Comparison of ENCODE assay signal across 8 cellular contexts in genomic region chr17:56597495-56597990, GRCh38. TPM values are rescaled to one million over a fixed set of nuclear protein-coding genes. Genes with fewer than 3 reads are reported as not detected.
DNase-seq lines count a peak whose midpoint lies in the region; ATAC-seq and TF ChIP-seq lines count a peak whose summit lies in the region.

No MANE protein-coding gene starts in this region.

- H3K27ac Mint-ChIP-seq in Caco-2 (ENCODE audit: unreplicated experiment) (no peak overlapping the region), progenitor cell of endocrine pancreas (no peak overlapping the region)

- H3K27me3 Mint-ChIP-seq in Caco-2 (ENCODE audit: insufficient read depth, unreplicated experiment) (peaks cover 27% of the 10 kb centered on the region), progenitor cell of endocrine pancreas (peaks cover 64% of the 10 kb centered on the region)

- no peak overlapping the region for H3K4me3 ChIP-seq in Caco-2 (ENCODE audit: low read depth, low read length)
- peak overlapping the region; percentile 57 for H3K4me3 ChIP-seq in NB4 (ENCODE audit: low read depth, low read length)
- peak overlapping the region; percentile 71 for H3K4me3 ChIP-seq in coronary artery
- peak overlapping the region in 1 of 4 donors; percentile 17 for H3K4me3 ChIP-seq in transverse colon

- no TSS peak for BruUV-seq in Caco-2 (replicated peaks; lab: Mats Ljungman, UMichigan)

- intact Hi-C loops in Caco-2 (cut with micrococcal nuclease; ENCODE audit: unreplicated experiment) (no loop called here), transverse colon (cut with DNase I; ENCODE audit: low total_unique reads) (loop anchor here (10.0 kb wide), 1 partner anchor 177 kb away; no protein-coding TSS in a partner anchor)

- 0 to 5% methylated on average over 1 to 41 of the region's 41 CpGs for WGBS in transverse colon (ENCODE audit: low coverage in 1 of 2), 2 donors

- POLR2A ChIA-PET in Caco-2 (lab: Charles Lee): interaction anchor here (0.6 kb wide), 1 partner anchor 110 kb away, joined by 4 read pairs; no protein-coding TSS in a partner anchor

- no peaks in the 10 kb centered on the region for H3K4me1 Mint-ChIP-seq in Caco-2 (ENCODE audit: low read depth, unreplicated experiment)
- H3K4me1 Mint-ChIP-seq in progenitor cell of endocrine pancreas (ENCODE audit: low read depth): peaks cover 10% of the 10 kb centered on the region

- in situ Hi-C loops in transverse colon (cut with MboI; ENCODE audit: low pct_ligation_motif_present in 1 of 4, low pct_unique_long_range_greater_than_20kb in 1 of 4, low sequenced_read_pairs in 3 of 4): loop anchor here in 1 of 4 donors (25.0 kb wide), 1 partner anchor 115 kb away; no protein-coding TSS in a partner anchor

- CTCF ChIA-PET in Caco-2 (lab: Charles Lee): interaction anchor here (0.6 kb wide), 1 partner anchor 32 kb away, joined by 5 read pairs; no protein-coding TSS in a partner anchor

- no peaks in the 10 kb centered on the region for H3K36me3 ChIP-seq in Caco-2 (ENCODE audit: control insufficient read depth, insufficient read depth, low read length)
- no peaks in the 10 kb centered on the region for H3K36me3 ChIP-seq in transverse colon

- peaks cover 29% of the 10 kb centered on the region for H3K4me1 ChIP-seq in Caco-2
- peaks cover 14 to 47% (median 40%) of the 10 kb centered on the region in 4 donors for H3K4me1 ChIP-seq in transverse colon

- no peak for TF ChIP-seq EP300 in transverse colon (IDR thresholded peaks at IDR 0.05; ENCODE audit: low read depth)

- no peak for ATAC-seq in HG03280 (IDR thresholded peaks at IDR 0.05; ENCODE audit: unreplicated experiment)
- ATAC-seq in GM19351 (IDR thresholded peaks at IDR 0.05; ENCODE audit: unreplicated experiment): no peak

- no peak for TF ChIP-seq CTCF in Caco-2 (IDR thresholded peaks at IDR 0.05; ENCODE audit: insufficient read depth in 1 of 2, low read depth in 1 of 2, low read length in 1 of 2, severe bottlenecking in 1 of 2, unreplicated experiment in 1 of 2)
- TF ChIP-seq CTCF in NB4 (IDR thresholded peaks at IDR 0.05; ENCODE audit: low read depth, low read length): no peak
- TF ChIP-seq CTCF in coronary artery (IDR thresholded peaks at IDR 0.05): no peak
- no peak for TF ChIP-seq CTCF in progenitor cell of endocrine pancreas (IDR thresholded peaks at IDR 0.05; ENCODE audit: unreplicated experiment)
- no peak for TF ChIP-seq CTCF in transverse colon (IDR thresholded peaks at IDR 0.05)

- H3K4me3 Mint-ChIP-seq in Caco-2 (ENCODE audit: unreplicated experiment) (peak overlapping the region; percentile 74), progenitor cell of endocrine pancreas (ENCODE audit: low read depth) (peak overlapping the region; percentile 49)

- H3K27ac ChIP-seq in coronary artery: no peak overlapping the region
- H3K27ac ChIP-seq in transverse colon: no peak overlapping the region

- TF ChIP-seq POLR2A in NB4 (IDR thresholded peaks at IDR 0.05; ENCODE audit: extremely low read depth, insufficient read length) (no peak), transverse colon (IDR thresholded peaks at IDR 0.05) (no peak)

- H3K9me3 Mint-ChIP-seq in Caco-2 (ENCODE audit: unreplicated experiment): no peaks in the 10 kb centered on the region
- no peaks in the 10 kb centered on the region for H3K9me3 Mint-ChIP-seq in progenitor cell of endocrine pancreas (ENCODE audit: low read depth)

- no peaks in the 10 kb centered on the region for H3K36me3 Mint-ChIP-seq in Caco-2 (ENCODE audit: insufficient read depth, unreplicated experiment)
- H3K36me3 Mint-ChIP-seq in progenitor cell of endocrine pancreas (ENCODE audit: insufficient read depth): no peaks in the 10 kb centered on the region

- H3K27me3 ChIP-seq in Caco-2 (replicated peaks; ENCODE audit: control insufficient read depth, insufficient read depth, low read length) (peaks cover 9% of the 10 kb centered on the region), transverse colon (peaks cover 86% of the 10 kb centered on the region)

- H3K9me3 ChIP-seq in Caco-2: no peaks in the 10 kb centered on the region
- H3K9me3 ChIP-seq in transverse colon: no peaks in the 10 kb centered on the region

- no peak for DNase-seq in Caco-2
- peak; percentile 48 for DNase-seq in NB4 (ENCODE audit: low read depth)
- no peak for DNase-seq in coronary artery (ENCODE audit: low spot score)
- DNase-seq in progenitor cell of endocrine pancreas (ENCODE audit: low spot score, unreplicated experiment): peak; percentile 20
- DNase-seq in cerebellar cortex (ENCODE audit: low spot score): no peak
- no peak for DNase-seq in transverse colon

RNA-seq across cellular contexts. Expression of gene NOG, which starts 4.0 kb away (rescaled TPM):
- total RNA-seq in Caco-2 (2022) (0.28 and 0.32 TPM in 2 replicates), progenitor cell of endocrine pancreas (0.24 and 0.55 TPM in 2 replicates), transverse colon (not detected)

Comparison
In these comparisons a context has a peak if more than half of its experiments do, and no peak if none do; other contexts are left out.
1. DNase-seq: peak in NB4 (single experiment) and progenitor cell of endocrine pancreas (single experiment); none in Caco-2 (0 of 2), coronary artery (single experiment), cerebellar cortex (single experiment) and transverse colon (single experiment).